14 cellular contexts compared by ENCODE assay signal in genomic region chr10:74011016-74011415, GRCh38. TPM values are rescaled to one million over a fixed set of nuclear protein-coding genes. Genes with fewer than 3 reads are reported as not detected.
DNase-seq lines count a peak whose midpoint lies in the region; ATAC-seq and TF ChIP-seq lines count a peak whose summit lies in the region.
"Had no signal": no experiment of that assay in that cellular context is flagged by ENCODE, and none has a peak within 500 bp of the region (broad histone marks: within the 10 kb centered on the region; RNA-seq: fewer than 3 reads in every experiment).

No MANE protein-coding gene starts in this region.

- CTCF ChIA-PET in HEK293 (lab: Yijun Ruan, JAX) (interaction anchor here (1.0 to 1.8 kb wide), 2 partner anchors 11 to 70 kb away, joined by 4 to 5 read pairs; no protein-coding TSS in a partner anchor), Panc1 (lab: Charles Lee) (no interaction called here)

- peaks cover 46% of the 10 kb centered on the region for H3K4me1 ChIP-seq in HEK293 (ENCODE audit: control insufficient read depth, insufficient read depth, low read length)
- H3K4me1 ChIP-seq in Panc1 (ENCODE audit: control insufficient read depth, insufficient read depth, low read length) = peaks cover 64% of the 10 kb centered on the region

- intact Hi-C loops in Panc1 (cut with micrococcal nuclease; ENCODE audit: unreplicated experiment) = no loop called here

- no peaks in the 10 kb centered on the region; a peak in 1 of 3 replicates for H3K36me3 ChIP-seq in HEK293 (ENCODE audit: control insufficient read depth in 2 of 2, insufficient read depth in 1 of 2, low read length in 2 of 2)
- H3K36me3 ChIP-seq in Panc1 (ENCODE audit: control insufficient read depth, insufficient read depth, low read length) = no peaks in the 10 kb centered on the region; the same call in 1 of the 2 replicates

- H3K27me3 Mint-ChIP-seq in stimulated activated memory B cell treated with anti-CD40 and anti-IgM and Interleukin-4, amounts not matched to agents 10 μg/mL and 1 μg/mL and 100 μg/mL, for 72 hours = no peaks in the 10 kb centered on the region
- H3K27me3 Mint-ChIP-seq in stimulated activated naive CD8-positive, alpha-beta T cell treated with anti-CD3 and anti-CD28 coated beads, Interleukin-15, amount 100 ng/mL, for 72 hours = no peaks in the 10 kb centered on the region
- H3K27me3 Mint-ChIP-seq: activated CD4-positive, alpha-beta memory T cell treated with anti-CD3 and anti-CD28 coated beads for 36 hours; activated naive CD8-positive, alpha-beta T cell had no signal

- in situ Hi-C loops in Panc1 (cut with HindIII; ENCODE audit: low pct_unique_long_range_greater_than_20kb, low sequenced_read_pairs) = loop anchor here (10.0 kb wide), 1 partner anchor 46 kb away; no protein-coding TSS in a partner anchor

- H3K4me1 Mint-ChIP-seq in stimulated activated memory B cell treated with anti-CD40 and anti-IgM and Interleukin-4, amounts not matched to agents 10 μg/mL and 1 μg/mL and 100 μg/mL, for 72 hours = peaks cover 53% of the 10 kb centered on the region
- H3K4me1 Mint-ChIP-seq in stimulated activated naive CD8-positive, alpha-beta T cell treated with anti-CD3 and anti-CD28 coated beads, Interleukin-15, amount 100 ng/mL, for 72 hours = peaks cover 22% of the 10 kb centered on the region

- H3K27me3 ChIP-seq in Panc1 (ENCODE audit: control insufficient read depth, insufficient read depth, low read length) = no peaks in the 10 kb centered on the region
- H3K27me3 ChIP-seq: dorsolateral prefrontal cortex had no signal

- H3K27ac Mint-ChIP-seq in stimulated activated memory B cell treated with anti-CD40 and anti-IgM and Interleukin-4, amounts not matched to agents 10 μg/mL and 1 μg/mL and 100 μg/mL, for 72 hours = peak overlapping the region; percentile 40
- no peak overlapping the region for H3K27ac Mint-ChIP-seq in stimulated activated naive CD8-positive, alpha-beta T cell treated with anti-CD3 and anti-CD28 coated beads, Interleukin-15, amount 100 ng/mL, for 72 hours
- H3K27ac Mint-ChIP-seq: activated CD4-positive, alpha-beta memory T cell treated with anti-CD3 and anti-CD28 coated beads for 36 hours had no signal

- no peaks in the 10 kb centered on the region for H3K9me3 Mint-ChIP-seq in stimulated activated memory B cell treated with anti-CD40 and anti-IgM and Interleukin-4, amounts not matched to agents 10 μg/mL and 1 μg/mL and 100 μg/mL, for 72 hours
- no peaks in the 10 kb centered on the region for H3K9me3 Mint-ChIP-seq in stimulated activated naive CD8-positive, alpha-beta T cell treated with anti-CD3 and anti-CD28 coated beads, Interleukin-15, amount 100 ng/mL, for 72 hours
- H3K9me3 Mint-ChIP-seq: activated CD4-positive, alpha-beta memory T cell treated with anti-CD3 and anti-CD28 coated beads for 36 hours had no signal

- H3K27ac ChIP-seq in HEK293 (ENCODE audit: extremely low read depth, low read depth, low read length) (peak overlapping the region; percentile 58), Panc1 (ENCODE audit: low read length) (peak overlapping the region; percentile 50; the same call in 1 of the 2 replicates)

- no peaks in the 10 kb centered on the region for H3K36me3 Mint-ChIP-seq in stimulated activated memory B cell treated with anti-CD40 and anti-IgM and Interleukin-4, amounts not matched to agents 10 μg/mL and 1 μg/mL and 100 μg/mL, for 72 hours
- H3K36me3 Mint-ChIP-seq: activated CD4-positive, alpha-beta memory T cell treated with anti-CD3 and anti-CD28 coated beads for 36 hours; activated naive CD8-positive, alpha-beta T cell had no signal

- H3K4me3 ChIP-seq in HEK293 (ENCODE audit: low read depth, low read length) = no peak overlapping the region
- no peak overlapping the region for H3K4me3 ChIP-seq in Panc1 (ENCODE audit: low read depth in 2 of 2, low read length in 2 of 2)
- peak overlapping the region; percentile 10 for H3K4me3 ChIP-seq in fibroblast of pulmonary artery (replicated peaks; ENCODE audit: low read depth, low read length)
- H3K4me3 ChIP-seq: dorsolateral prefrontal cortex, lung had no signal

- ATAC-seq in Panc1 (no peak), HG03039 (IDR thresholded peaks at IDR 0.05; ENCODE audit: unreplicated experiment) (no peak)
- no peak for ATAC-seq in stimulated activated memory B cell treated with anti-CD40 and anti-IgM and Interleukin-4, amounts not matched to agents 10 μg/mL and 1 μg/mL and 100 μg/mL, for 72 hours
- ATAC-seq in stimulated activated naive CD8-positive, alpha-beta T cell treated with anti-CD3 and anti-CD28 coated beads, Interleukin-15, amount 100 ng/mL, for 72 hours = no peak

- TF ChIP-seq CTCF in HEK293 (tag by site-specific recombination; IDR thresholded peaks at IDR 0.05) = no peak
- no peak for TF ChIP-seq CTCF in Panc1 (IDR thresholded peaks at IDR 0.05)
- no peak for TF ChIP-seq CTCF in fibroblast of pulmonary artery (IDR thresholded peaks at IDR 0.05; ENCODE audit: low read length, missing control alignments)

- no peak for DNase-seq in Panc1 (ENCODE audit: low read depth, low spot score)
- DNase-seq in fibroblast of pulmonary artery (ENCODE audit: low read depth) = no peak
- DNase-seq in SW480 (ENCODE audit: low spot score) = no peak
- no peak for DNase-seq in stimulated activated naive CD8-positive, alpha-beta T cell treated with anti-CD3 and anti-CD28 coated beads, Interleukin-15, amount 100 ng/mL, for 72 hours
- DNase-seq: activated CD4-positive, alpha-beta memory T cell treated with anti-CD3 and anti-CD28 coated beads for 36 hours; dorsolateral prefrontal cortex; glutamatergic neuron; NCI-H2107; Right ventricle myocardium superior had no signal

- POLR2A ChIA-PET in HEK293 (lab: Yijun Ruan, JAX) (interaction anchor here (1.3 to 3.0 kb wide), 2 partner anchors 12 to 36 kb away, joined by 3 to 22 read pairs; partner anchors contain the start of gene VCL), Panc1 (lab: Charles Lee) (no interaction called here)

- H3K4me3 Mint-ChIP-seq in stimulated activated memory B cell treated with anti-CD40 and anti-IgM and Interleukin-4, amounts not matched to agents 10 μg/mL and 1 μg/mL and 100 μg/mL, for 72 hours = peak overlapping the region; percentile 9
- H3K4me3 Mint-ChIP-seq in stimulated activated naive CD8-positive, alpha-beta T cell treated with anti-CD3 and anti-CD28 coated beads, Interleukin-15, amount 100 ng/mL, for 72 hours = no peak overlapping the region
- H3K4me3 Mint-ChIP-seq: activated CD4-positive, alpha-beta memory T cell treated with anti-CD3 and anti-CD28 coated beads for 36 hours had no signal

- no peaks in the 10 kb centered on the region for H3K9me3 ChIP-seq in HEK293 (ENCODE audit: control insufficient read depth, insufficient read depth, low read depth, low read length)
- no peaks in the 10 kb centered on the region for H3K9me3 ChIP-seq in Panc1 (ENCODE audit: control insufficient read depth, insufficient read depth, low read depth, low read length)

- no TSS peak for BruUV-seq in Panc1 (replicated peaks; lab: Mats Ljungman, UMichigan)

TF ChIP-seq in HEK293, 187 proteins besides CTCF, POLR2A, EP300 and RAD21:
- TF ChIP-seq OSR2 (tag by site-specific recombination; IDR thresholded peaks at IDR 0.05) = no peak
- TF ChIP-seq HOXD13 (CRISPR knock-in tag; IDR thresholded peaks at IDR 0.05; ENCODE audit: borderline replicate concordance) = no peak
- TF ChIP-seq GLI4 (tag by site-specific recombination; IDR thresholded peaks at IDR 0.05) = no peak
- TF ChIP-seq ZNF354C (tag by site-specific recombination; IDR thresholded peaks at IDR 0.05; ENCODE audit: borderline replicate concordance, low read depth) = no peak
- TF ChIP-seq ZNF664 (tag by site-specific recombination; IDR thresholded peaks at IDR 0.05) = peak; percentile 44; the same call in 1 of the 2 replicates
- peak; percentile 59; the same call in 1 of the 2 replicates for TF ChIP-seq ZNF362 (tag by site-specific recombination; IDR thresholded peaks at IDR 0.05)

RNA-seq across cellular contexts. Expression of gene VCL, which starts 13.1 kb away (rescaled TPM):
- 495 TPM for total RNA-seq in Panc1 (2021; ENCODE audit: unreplicated experiment)
- polyA plus RNA-seq in Panc1 (2012; ENCODE audit: insufficient read length) = 227 TPM
